In the genomic region with DNA sequence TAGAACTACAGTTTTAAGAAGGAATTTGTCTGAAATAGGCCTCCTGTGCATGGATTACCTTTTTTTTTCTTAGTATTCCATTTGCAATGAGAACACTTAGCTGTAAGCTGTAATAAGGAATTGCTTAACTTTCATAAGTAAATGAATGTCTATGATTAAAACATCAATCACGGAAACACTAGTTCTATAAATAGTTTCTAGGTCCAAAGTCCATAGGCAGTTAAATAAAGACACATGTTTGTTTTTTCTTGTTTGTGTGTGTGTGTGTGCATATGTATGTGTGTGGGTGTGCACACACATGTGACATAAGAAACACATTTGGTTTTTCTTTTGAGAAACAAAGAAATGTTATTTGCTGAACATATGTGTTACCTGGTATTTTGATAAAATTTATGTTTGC, we compare ENCODE assay signal across 1 cellular context.
TF ChIP-seq lines count a peak whose summit lies in the region.

No MANE protein-coding gene starts in this region.

TF ChIP-seq in GM12878, 131 proteins besides CTCF, POLR2A, EP300 and RAD21 (continued from another document):
- TF ChIP-seq, protein P1, sequence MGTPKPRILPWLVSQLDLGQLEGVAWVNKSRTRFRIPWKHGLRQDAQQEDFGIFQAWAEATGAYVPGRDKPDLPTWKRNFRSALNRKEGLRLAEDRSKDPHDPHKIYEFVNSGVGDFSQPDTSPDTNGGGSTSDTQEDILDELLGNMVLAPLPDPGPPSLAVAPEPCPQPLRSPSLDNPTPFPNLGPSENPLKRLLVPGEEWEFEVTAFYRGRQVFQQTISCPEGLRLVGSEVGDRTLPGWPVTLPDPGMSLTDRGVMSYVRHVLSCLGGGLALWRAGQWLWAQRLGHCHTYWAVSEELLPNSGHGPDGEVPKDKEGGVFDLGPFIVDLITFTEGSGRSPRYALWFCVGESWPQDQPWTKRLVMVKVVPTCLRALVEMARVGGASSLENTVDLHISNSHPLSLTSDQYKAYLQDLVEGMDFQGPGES (IDR thresholded peaks at IDR 0.05) = no peak
- TF ChIP-seq MEF2B (IDR thresholded peaks at IDR 0.05; ENCODE audit: partially characterized antibody, poor library complexity, severe bottlenecking) (peak; percentile 19), HCFC1 (IDR thresholded peaks at IDR 0.05; ENCODE audit: low read length) (no peak)
